8 cellular contexts compared by ENCODE assay signal in genomic region chr1:5745776-5746610, GRCh38.
DNase-seq lines count a peak whose midpoint lies in the region; ATAC-seq and TF ChIP-seq lines count a peak whose summit lies in the region.

No MANE protein-coding gene starts in this region.

- H3K4me1 Mint-ChIP-seq in endothelial cell (ENCODE audit: unreplicated experiment), result peaks cover 21% of the 10 kb centered on the region

- H3K27me3 Mint-ChIP-seq in endothelial cell (ENCODE audit: unreplicated experiment), result peaks cover 12% of the 10 kb centered on the region

- no peaks in the 10 kb centered on the region for H4K20me1 ChIP-seq in DOHH2 (ENCODE audit: control insufficient read depth, insufficient read depth, low read depth, low read length)

- no peaks in the 10 kb centered on the region for H3K4me1 ChIP-seq in DOHH2 (ENCODE audit: control insufficient read depth, low read length)

- peaks cover 5% of the 10 kb centered on the region for H3K9me3 Mint-ChIP-seq in endothelial cell (ENCODE audit: unreplicated experiment)

- no peak overlapping the region for H3K27ac Mint-ChIP-seq in endothelial cell (ENCODE audit: unreplicated experiment)

- H3K9me2 ChIP-seq in DOHH2 (replicated peaks; ENCODE audit: control insufficient read depth, low read length), result no peaks in the 10 kb centered on the region

- no peak overlapping the region for H3K4me2 ChIP-seq in DOHH2 (ENCODE audit: low read length)

- DNase-seq in NCI-H748 treated with DMSO at 0.1 percent for 48 hours (lab: John Stamatoyannopoulos, UW) (peak; percentile 71), endothelial cell (ENCODE audit: low spot score) (peak; percentile 87), myocyte (ENCODE audit: low read depth) (peak; percentile 34)
- DNase-seq in activated CD8-positive, alpha-beta memory T cell treated with anti-CD3 and anti-CD28 coated beads for 24 hours, result peak; percentile 80
- DNase-seq in stimulated activated CD8-positive, alpha-beta memory T cell treated with anti-CD3 and anti-CD28 coated beads, Interleukin-4, amount 100 ng/mL, for 48 hours, result peak; percentile 75

- H3F3A ChIP-seq in DOHH2 (ENCODE audit: control insufficient read depth, insufficient read depth), result no peaks in the 10 kb centered on the region

- no peak overlapping the region for H3K4me3 Mint-ChIP-seq in endothelial cell (ENCODE audit: unreplicated experiment)

- peak; percentile 68 for ATAC-seq in HG02884 (IDR thresholded peaks at IDR 0.05; ENCODE audit: unreplicated experiment)
- no peak for ATAC-seq in GM18505 (IDR thresholded peaks at IDR 0.05; ENCODE audit: unreplicated experiment)

- H3K27me3 ChIP-seq in DOHH2 (ENCODE audit: control insufficient read depth, low read length), result no peaks in the 10 kb centered on the region

- no peaks in the 10 kb centered on the region for H3K36me3 ChIP-seq in DOHH2 (ENCODE audit: control insufficient read depth, low read length)

- TF ChIP-seq CTCF in DOHH2 (IDR thresholded peaks at IDR 0.05; ENCODE audit: low read depth, low read length, poor library complexity, severe bottlenecking) (peak; percentile 89), endothelial cell (IDR thresholded peaks at IDR 0.05; ENCODE audit: unreplicated experiment) (peak; percentile 99)

- no peaks in the 10 kb centered on the region for H3K79me2 ChIP-seq in DOHH2 (ENCODE audit: control insufficient read depth, low read length)

- H3K27ac ChIP-seq in DOHH2 (ENCODE audit: low read depth, low read length), result no peak overlapping the region

- no peaks in the 10 kb centered on the region for H3K36me3 Mint-ChIP-seq in endothelial cell (ENCODE audit: low read depth, unreplicated experiment)

- TF ChIP-seq POLR2A in GM18505 (IDR thresholded peaks at IDR 0.05; ENCODE audit: borderline replicate concordance, extremely low read depth, insufficient read depth, insufficient read length), result no peak

- no peaks in the 10 kb centered on the region for H3K9me3 ChIP-seq in DOHH2 (ENCODE audit: control insufficient read depth, insufficient read depth, low read length)

- no peak overlapping the region for H3K4me3 ChIP-seq in DOHH2 (ENCODE audit: low read length)

Comparison
In these comparisons a context has a peak if more than half of its experiments do, and no peak if none do; other contexts are left out.
1. DNase-seq: peak in every context shown above with its lines; median percentile 87 in endothelial cell; 80 in activated CD8-positive, alpha-beta memory T cell treated with anti-CD3 and anti-CD28 coated beads for 24 hours; 75 in stimulated activated CD8-positive, alpha-beta memory T cell treated with anti-CD3 and anti-CD28 coated beads, Interleukin-4, amount 100 ng/mL, for 48 hours; 71 in NCI-H748 treated with DMSO at 0.1 percent for 48 hours; 34 in myocyte.